Comparison of ENCODE assay signal across 2 cellular contexts in genomic region chr5:1345876-1346626, GRCh38.
TF ChIP-seq lines count a peak whose summit lies in the region.

No MANE protein-coding gene starts in this region.

TF ChIP-seq in SK-N-SH, 30 proteins besides CTCF, POLR2A, EP300 and RAD21 (continued from another document):
- TF ChIP-seq REST (IDR thresholded peaks at IDR 0.05; ENCODE audit: low read depth, low read length) (no peak), TCF12 (IDR thresholded peaks at IDR 0.05) (no peak)
TF ChIP-seq in SK-N-SH: peak in this region for 0.

TF ChIP-seq in SK-N-SH treated with all-trans-retinoic acid at 6 μM for 48 hours, 23 proteins besides CTCF, POLR2A, EP300 and RAD21:
- TF ChIP-seq TSHZ2 (CRISPR knock-in tag; IDR thresholded peaks at IDR 0.05), result no peak
- no peak for TF ChIP-seq CSDC2 (CRISPR knock-in tag; IDR thresholded peaks at IDR 0.05)
- no peak for TF ChIP-seq TCF4 (CRISPR knock-in tag; IDR thresholded peaks at IDR 0.05; ENCODE audit: borderline replicate concordance)
